17 cellular contexts compared by ENCODE assay signal in genomic region chr22:46242023-46242422, GRCh38. TPM values are rescaled to one million over a fixed set of nuclear protein-coding genes. Genes with fewer than 3 reads are reported as not detected.
"Had no signal": no experiment of that assay in that cellular context is flagged by ENCODE, and none has a peak within 500 bp of the region (broad histone marks: within the 10 kb centered on the region; RNA-seq: fewer than 3 reads in every experiment).

No MANE protein-coding gene starts in this region.

- H3K27me3 ChIP-seq: esophagus squamous epithelium, gastroesophageal sphincter, hepatocyte, pancreas, sigmoid colon, stomach had no signal

- H3K36me3 ChIP-seq: pancreas had no signal

- FAIRE-seq: kidney, pancreas had no signal

- H3K27ac ChIP-seq: esophagus squamous epithelium, gastroesophageal sphincter, hepatocyte, pancreas, sigmoid colon, skin epidermis, stomach had no signal

- H3K9me3 ChIP-seq: esophagus squamous epithelium, gastroesophageal sphincter, pancreas, sigmoid colon, stomach had no signal

- H3K79me2 ChIP-seq: hepatocyte had no signal

- H3K4me2 ChIP-seq: hepatocyte had no signal

- DNase-seq: esophagus squamous epithelium; glutamatergic neuron; kidney; left colon; occipital lobe; sigmoid colon; stimulated activated CD4-positive, alpha-beta T cell treated with anti-CD3 and anti-CD28 coated beads, Interleukin-12 subunit alpha, Interleukin-12 subunit beta, amount 100 ng/mL, for 4 hours; stimulated activated naive CD4-positive, alpha-beta T cell; stomach; substantia nigra; trophoblast cell had no signal

- ATAC-seq: gastroesophageal sphincter, left colon had no signal

- H3K4me3 ChIP-seq: esophagus squamous epithelium, gastroesophageal sphincter, hepatocyte, pancreas, sigmoid colon, skin epidermis, stomach had no signal

- H2AFZ ChIP-seq: hepatocyte had no signal

RNA-seq across cellular contexts. Expression of gene PKDREJ, which starts 21.1 kb away (rescaled TPM):
- total RNA-seq: epithelial cell of proximal tubule, hepatocyte, progenitor cell of endocrine pancreas had no signal
